8 cellular contexts compared by ENCODE assay signal in genomic region chr19:54096642-54097106, GRCh38. TPM values are rescaled to one million over a fixed set of nuclear protein-coding genes. Genes with fewer than 3 reads are reported as not detected.
DNase-seq lines count a peak whose midpoint lies in the region; TF ChIP-seq lines count a peak whose summit lies in the region.

No MANE protein-coding gene starts in this region.

- 12 to 20% methylated on average over 14 of the region's 14 CpGs for WGBS in mesodermal cell (ENCODE audit: insufficient coverage in 2 of 2), 2 experiments

- no peak overlapping the region for H3K27ac ChIP-seq in mesodermal cell (ENCODE audit: low read depth, low read length, severe bottlenecking)

- peaks cover 16% of the 10 kb centered on the region for H3K27me3 ChIP-seq in NT2/D1 (ENCODE audit: insufficient read depth, insufficient read length)

- H3K9ac ChIP-seq in NT2/D1 (ENCODE audit: insufficient read length, low read depth): peak overlapping the region; percentile 56

- H3K4me3 ChIP-seq in NT2/D1 (ENCODE audit: insufficient read length, low read depth): peak overlapping the region; percentile 11
- peak overlapping the region; percentile 52 for H3K4me3 ChIP-seq in choroid plexus epithelial cell (ENCODE audit: low read depth, low read length)
- peak overlapping the region; percentile 30 for H3K4me3 ChIP-seq in mesodermal cell (ENCODE audit: extremely low read depth, insufficient read depth, low read length, poor library complexity, severe bottlenecking)

- DNase-seq in GM04503 (ENCODE audit: low read depth) (peak; percentile 31), NT2/D1 (ENCODE audit: low read depth, low spot score) (no peak), choroid plexus epithelial cell (ENCODE audit: low read depth) (peak; percentile 58), NCI-H1092 treated with DMSO at 0.1 percent for 48 hours (lab: John Stamatoyannopoulos, UW) (no peak), medulla oblongata (ENCODE audit: extremely low spot score) (no peak), NCI-H510A treated with DMSO at 0.1 percent for 48 hours (lab: John Stamatoyannopoulos, UW) (no peak), NCI-H1417 treated with DMSO at 0.1 percent for 48 hours (lab: John Stamatoyannopoulos, UW) (no peak)

- peaks cover 8% of the 10 kb centered on the region; the same call in 1 of the 2 replicates for H3K9me3 ChIP-seq in NT2/D1 (ENCODE audit: insufficient read depth, low read length)
- H3K9me3 ChIP-seq in mesodermal cell (ENCODE audit: control insufficient read depth, low read length): no peaks in the 10 kb centered on the region

- H3K4me1 ChIP-seq in NT2/D1 (ENCODE audit: insufficient read depth, insufficient read length): peaks cover 2% of the 10 kb centered on the region
- H3K4me1 ChIP-seq in mesodermal cell (ENCODE audit: control insufficient read depth, insufficient read depth, low read length, poor library complexity, severe bottlenecking): peaks cover 4% of the 10 kb centered on the region

- no peaks in the 10 kb centered on the region for H3K36me3 ChIP-seq in NT2/D1 (ENCODE audit: insufficient read depth, insufficient read length, low read length)
- H3K36me3 ChIP-seq in mesodermal cell (ENCODE audit: control insufficient read depth, insufficient read depth, low read length): no peaks in the 10 kb centered on the region

- TF ChIP-seq CTCF in choroid plexus epithelial cell (conservative IDR thresholded peaks at IDR 0.05; ENCODE audit: low read depth, low read length): peak; percentile 60

RNA-seq across cellular contexts. Expression of gene OSCAR, which starts 3.9 kb away (rescaled TPM):
- polyA plus RNA-seq in mesodermal cell (2013, experiment 1 of 2): 1.2 TPM
- polyA plus RNA-seq in mesodermal cell (2013, experiment 2 of 2): 0.91 TPM

RNA-seq across cellular contexts. Expression of gene NDUFA3, which starts 6.0 kb away (rescaled TPM):
- polyA plus RNA-seq in mesodermal cell (2013, experiment 1 of 2): 116 TPM
- 113 TPM for polyA plus RNA-seq in mesodermal cell (2013, experiment 2 of 2)

RNA-seq across cellular contexts. Expression of gene TARM1, which starts 15.5 kb away (rescaled TPM):
- polyA plus RNA-seq in mesodermal cell (2013, experiment 1 of 2): not detected
- polyA plus RNA-seq in mesodermal cell (2013, experiment 2 of 2): not detected

RNA-seq across cellular contexts. Expression of gene TFPT, which starts 18.8 kb away (rescaled TPM):
- polyA plus RNA-seq in mesodermal cell (2013, experiment 1 of 2): 35.6 TPM
- 25.1 TPM for polyA plus RNA-seq in mesodermal cell (2013, experiment 2 of 2)

RNA-seq across cellular contexts. Expression of gene PRPF31, which starts 18.9 kb away (rescaled TPM):
- 50.8 TPM for polyA plus RNA-seq in mesodermal cell (2013, experiment 1 of 2)
- 47.8 TPM for polyA plus RNA-seq in mesodermal cell (2013, experiment 2 of 2)

Comparison
In these comparisons a context has a peak if more than half of its experiments do, and no peak if none do; other contexts are left out.
1. DNase-seq: peak in GM04503 (single experiment) and choroid plexus epithelial cell (single experiment); none in NT2/D1 (single experiment), NCI-H1092 treated with DMSO at 0.1 percent for 48 hours (single experiment), medulla oblongata (single experiment), NCI-H510A treated with DMSO at 0.1 percent for 48 hours (single experiment) and NCI-H1417 treated with DMSO at 0.1 percent for 48 hours (single experiment).
2. Peak in every context shown above with its lines, with median percentiles within 50 percentile points of each other: H3K4me3 ChIP-seq.